ENCODE assay signal across 8 cellular contexts in the genomic region with DNA sequence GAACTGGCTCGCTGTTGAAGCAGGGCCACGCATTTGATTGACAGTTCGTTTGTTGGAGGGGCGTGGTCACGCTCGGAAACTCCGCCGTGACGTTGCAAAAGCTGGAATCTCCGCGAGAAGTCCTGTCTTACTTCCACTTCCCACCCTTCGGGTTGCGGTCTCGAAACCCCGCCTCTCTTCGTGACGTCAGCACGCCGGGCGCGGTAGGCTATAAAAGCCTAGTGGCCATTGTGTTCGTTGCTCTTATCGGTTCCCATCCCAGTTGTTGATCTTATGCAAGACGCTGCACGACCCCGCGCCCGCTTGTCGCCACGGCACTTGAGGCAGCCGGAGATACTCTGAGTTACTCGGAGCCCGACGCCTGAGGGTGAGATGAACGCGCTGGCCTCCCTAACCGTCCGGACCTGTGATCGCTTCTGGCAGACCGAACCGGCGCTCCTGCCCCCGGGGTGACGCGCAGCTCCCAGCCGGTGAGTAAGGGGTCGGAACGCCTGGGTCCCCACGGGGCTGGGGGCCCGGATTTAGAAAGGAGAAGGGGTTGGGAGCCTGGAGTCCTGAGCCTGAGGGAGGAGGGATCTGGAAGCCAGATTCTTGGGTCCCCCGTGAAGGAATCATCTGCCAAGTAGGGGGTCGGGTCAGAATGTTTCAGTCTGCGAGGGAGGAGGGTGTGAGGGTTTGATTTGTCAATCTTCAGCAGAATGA. TPM values are rescaled to one million over a fixed set of nuclear protein-coding genes. Genes with fewer than 3 reads are reported as not detected.
DNase-seq lines count a peak whose midpoint lies in the region; ATAC-seq and TF ChIP-seq lines count a peak whose summit lies in the region.

Gene PPP1R15A (plus strand): TSS at position 240 of the 702 bp plus-strand sequence. CDS start 813 bp downstream, outside the sequence.

- in situ Hi-C loops in GM23248 (cut with MboI) (no loop called here), SK-MEL-5 (cut with HindIII; ENCODE audit: low pct_unique_long_range_greater_than_20kb, low sequenced_read_pairs) (no loop called here)

- H3K9me2 ChIP-seq in GM23248 (ENCODE audit: insufficient read depth), result no peaks in the 10 kb centered on the region
- no peaks in the 10 kb centered on the region for H3K9me2 ChIP-seq in neural cell (ENCODE audit: insufficient read depth, low read length)

- H3K79me2 ChIP-seq in GM23248 (ENCODE audit: insufficient read depth), result peaks cover 51% of the 10 kb centered on the region
- H3K79me2 ChIP-seq in neural cell (replicated peaks; ENCODE audit: insufficient read depth, low read length), result peaks cover 37% of the 10 kb centered on the region

- H3K9ac ChIP-seq in GM23248, result peak within 1 kb of the TSS; percentile 100
- H3K9ac ChIP-seq in neural cell (ENCODE audit: low read length), result peak within 1 kb of the TSS; percentile 99

- peak; percentile 45 for ATAC-seq in stimulated activated naive CD8-positive, alpha-beta T cell treated with anti-CD3 and anti-CD28 coated beads, Interleukin-15, amount 100 ng/mL, for 72 hours

- TF ChIP-seq CTCF in foreskin fibroblast (IDR thresholded peaks at IDR 0.05; ENCODE audit: low read depth, low read length) (no peak), neural cell (IDR thresholded peaks at IDR 0.05; ENCODE audit: poor library complexity, severe bottlenecking) (peak; percentile 49)

- H3K4me3 Mint-ChIP-seq in stimulated activated naive CD8-positive, alpha-beta T cell treated with anti-CD3 and anti-CD28 coated beads, Interleukin-15, amount 100 ng/mL, for 72 hours, result peak within 1 kb of the TSS; percentile 96

- no peaks in the 10 kb centered on the region for H3K9me3 Mint-ChIP-seq in stimulated activated naive CD8-positive, alpha-beta T cell treated with anti-CD3 and anti-CD28 coated beads, Interleukin-15, amount 100 ng/mL, for 72 hours

- H3K9me3 ChIP-seq in GM23248 (ENCODE audit: low read depth) (no peaks in the 10 kb centered on the region), neural cell (ENCODE audit: low read length) (no peaks in the 10 kb centered on the region)

- H3K27ac ChIP-seq in GM23248, result peak within 1 kb of the TSS; percentile 100
- peak within 1 kb of the TSS; percentile 99 for H3K27ac ChIP-seq in neural cell (ENCODE audit: low read length)

- peak within 1 kb of the TSS; percentile 100 for H3K27ac Mint-ChIP-seq in stimulated activated naive CD8-positive, alpha-beta T cell treated with anti-CD3 and anti-CD28 coated beads, Interleukin-15, amount 100 ng/mL, for 72 hours

- TF ChIP-seq EP300 in neural cell (conservative IDR thresholded peaks at IDR 0.05; ENCODE audit: poor library complexity, severe bottlenecking), result peak; percentile 72

- peak within 1 kb of the TSS; percentile 54 for H2AFZ ChIP-seq in GM23248
- peak within 1 kb of the TSS; percentile 82 for H2AFZ ChIP-seq in neural cell (ENCODE audit: low read depth, low read length)

- DNase-seq in DMS153 (lab: John Stamatoyannopoulos, UW), result peak; percentile 97
- peak; percentile 97 for DNase-seq in GM23248
- DNase-seq in NAMALWA (ENCODE audit: low spot score), result peak; percentile 99
- peak; percentile 98 for DNase-seq in SK-MEL-5 (ENCODE audit: low read depth, low spot score)
- DNase-seq in activated naive CD4-positive, alpha-beta T cell (lab: John Stamatoyannopoulos, UW), result peak; percentile 95 to 98 (median 97)
- peak; percentile 96 to 98 for DNase-seq in foreskin fibroblast
- peak; percentile 99 to 100 for DNase-seq in stimulated activated naive CD8-positive, alpha-beta T cell treated with anti-CD3 and anti-CD28 coated beads, Interleukin-15, amount 100 ng/mL, for 72 hours

- peaks cover 26% of the 10 kb centered on the region for H3K4me1 ChIP-seq in GM23248 (ENCODE audit: insufficient read depth)

- H4K20me1 ChIP-seq in GM23248 (ENCODE audit: insufficient read depth) (peaks cover 5% of the 10 kb centered on the region; the same call in 1 of the 2 replicates), neural cell (ENCODE audit: insufficient read depth) (no peaks in the 10 kb centered on the region)

- H3K4me3 ChIP-seq in GM23248 (peak within 1 kb of the TSS; percentile 94), foreskin fibroblast (ENCODE audit: low read depth in 1 of 2, low read length in 2 of 2) (peak within 1 kb of the TSS; percentile 99), neural cell (ENCODE audit: low read length) (peak within 1 kb of the TSS; percentile 84)

- H3K27me3 ChIP-seq in GM23248 (replicated peaks; ENCODE audit: insufficient read depth), result no peaks in the 10 kb centered on the region
- H3K27me3 ChIP-seq in neural cell (ENCODE audit: insufficient read depth, low read depth, low read length), result no peaks in the 10 kb centered on the region

- TF ChIP-seq RAD21 in neural cell (conservative IDR thresholded peaks at IDR 0.05), result peak; percentile 47

- H3K36me3 ChIP-seq in GM23248 (ENCODE audit: low read depth) (peaks cover 38% of the 10 kb centered on the region), neural cell (ENCODE audit: insufficient read depth, low read length) (peaks cover 6% of the 10 kb centered on the region)

- peaks cover 53% of the 10 kb centered on the region for H3K4me1 Mint-ChIP-seq in stimulated activated naive CD8-positive, alpha-beta T cell treated with anti-CD3 and anti-CD28 coated beads, Interleukin-15, amount 100 ng/mL, for 72 hours

- peaks cover 37% of the 10 kb centered on the region for H3F3A ChIP-seq in GM23248 (ENCODE audit: insufficient read depth)
- peaks cover 3% of the 10 kb centered on the region for H3F3A ChIP-seq in neural cell (ENCODE audit: insufficient read depth, low read length, poor library complexity, severe bottlenecking)

- WGBS in GM23248 (ENCODE audit: low coverage in 1 of 2, low lambda C conversion rate in 2 of 2, missing lambda C conversion rate in 2 of 2), 2 experiments, result 1% methylated on average over 47 to 53 of the region's 53 CpGs

- H3K27me3 Mint-ChIP-seq in stimulated activated naive CD8-positive, alpha-beta T cell treated with anti-CD3 and anti-CD28 coated beads, Interleukin-15, amount 100 ng/mL, for 72 hours, result no peaks in the 10 kb centered on the region

- peak within 1 kb of the TSS; percentile 96 for H3K4me2 ChIP-seq in GM23248 (ENCODE audit: unreplicated experiment)
- peak within 1 kb of the TSS; percentile 77 for H3K4me2 ChIP-seq in neural cell (ENCODE audit: low read length)

TF ChIP-seq in neural cell, 6 proteins besides CTCF, POLR2A, EP300 and RAD21:
- TF ChIP-seq SMC3 (conservative IDR thresholded peaks at IDR 0.05; ENCODE audit: poor library complexity), result peak; percentile 63
- peak; percentile 99 for TF ChIP-seq TAF1 (IDR thresholded peaks at IDR 0.05; ENCODE audit: low read depth)
- no peak for TF ChIP-seq EZH2 (IDR thresholded peaks at IDR 0.05; ENCODE audit: borderline replicate concordance, insufficient read depth, low read length, poor library complexity, severe bottlenecking)
- TF ChIP-seq, protein P1, sequence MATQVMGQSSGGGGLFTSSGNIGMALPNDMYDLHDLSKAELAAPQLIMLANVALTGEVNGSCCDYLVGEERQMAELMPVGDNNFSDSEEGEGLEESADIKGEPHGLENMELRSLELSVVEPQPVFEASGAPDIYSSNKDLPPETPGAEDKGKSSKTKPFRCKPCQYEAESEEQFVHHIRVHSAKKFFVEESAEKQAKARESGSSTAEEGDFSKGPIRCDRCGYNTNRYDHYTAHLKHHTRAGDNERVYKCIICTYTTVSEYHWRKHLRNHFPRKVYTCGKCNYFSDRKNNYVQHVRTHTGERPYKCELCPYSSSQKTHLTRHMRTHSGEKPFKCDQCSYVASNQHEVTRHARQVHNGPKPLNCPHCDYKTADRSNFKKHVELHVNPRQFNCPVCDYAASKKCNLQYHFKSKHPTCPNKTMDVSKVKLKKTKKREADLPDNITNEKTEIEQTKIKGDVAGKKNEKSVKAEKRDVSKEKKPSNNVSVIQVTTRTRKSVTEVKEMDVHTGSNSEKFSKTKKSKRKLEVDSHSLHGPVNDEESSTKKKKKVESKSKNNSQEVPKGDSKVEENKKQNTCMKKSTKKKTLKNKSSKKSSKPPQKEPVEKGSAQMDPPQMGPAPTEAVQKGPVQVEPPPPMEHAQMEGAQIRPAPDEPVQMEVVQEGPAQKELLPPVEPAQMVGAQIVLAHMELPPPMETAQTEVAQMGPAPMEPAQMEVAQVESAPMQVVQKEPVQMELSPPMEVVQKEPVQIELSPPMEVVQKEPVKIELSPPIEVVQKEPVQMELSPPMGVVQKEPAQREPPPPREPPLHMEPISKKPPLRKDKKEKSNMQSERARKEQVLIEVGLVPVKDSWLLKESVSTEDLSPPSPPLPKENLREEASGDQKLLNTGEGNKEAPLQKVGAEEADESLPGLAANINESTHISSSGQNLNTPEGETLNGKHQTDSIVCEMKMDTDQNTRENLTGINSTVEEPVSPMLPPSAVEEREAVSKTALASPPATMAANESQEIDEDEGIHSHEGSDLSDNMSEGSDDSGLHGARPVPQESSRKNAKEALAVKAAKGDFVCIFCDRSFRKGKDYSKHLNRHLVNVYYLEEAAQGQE (IDR thresholded peaks at IDR 0.05; ENCODE audit: borderline replicate concordance), result peak; percentile 97
- peak; percentile 72 for TF ChIP-seq MXI1 (conservative IDR thresholded peaks at IDR 0.05; ENCODE audit: poor library complexity, severe bottlenecking)
- peak; percentile 100 for TF ChIP-seq POLR2AphosphoS5 (IDR thresholded peaks at IDR 0.05)

RNA-seq across cellular contexts. Expression of gene PPP1R15A, which starts in this region (rescaled TPM):
- 63.8 and 71.3 TPM in 2 replicates for total RNA-seq in GM23248 (2014; rRNA removed; shearing (Covaris generic))
- 78.9 and 83.0 TPM in 2 replicates for polyA plus RNA-seq in GM23248 (2016; fragmentation: Nextera tagmentation; extraction: Ambion mirVana)
- total RNA-seq in SK-MEL-5 (2014; rRNA removed; shearing (Covaris generic)), result 26.3 and 30.2 TPM in 2 replicates
- polyA plus RNA-seq in SK-MEL-5 (2015; cell fraction: cytosol; rRNA removed), result 43.9 and 54.8 TPM in 2 replicates
- 35.8 and 38.4 TPM in 2 replicates for polyA plus RNA-seq in SK-MEL-5 (2015; cell fraction: nucleus; rRNA removed)
- 73.3 and 73.6 TPM in 2 replicates for polyA plus RNA-seq in neural cell
- polyA minus RNA-seq in neural cell, result 70.4 and 85.9 TPM in 2 replicates

Comparison
In these comparisons a context has a peak if more than half of its experiments do, and no peak if none do; other contexts are left out.
1. Peak in every context shown above with its lines: DNase-seq, ATAC-seq, H3K4me3 ChIP-seq and H3K27ac ChIP-seq.